ENCODE assay signal across 9 cellular contexts in genomic region chr20:38433304-38433972, GRCh38. TPM values are rescaled to one million over a fixed set of nuclear protein-coding genes. Genes with fewer than 3 reads are reported as not detected.
DNase-seq lines count a peak whose midpoint lies in the region; ATAC-seq, FAIRE-seq and TF ChIP-seq lines count a peak whose summit lies in the region.
"Had no signal": no experiment of that assay in that cellular context is flagged by ENCODE, and none has a peak within 500 bp of the region (broad histone marks: within the 10 kb centered on the region; RNA-seq: fewer than 3 reads in every experiment).

No MANE protein-coding gene starts in this region.

- no peak for DNase-seq in AG09309 (ENCODE audit: low read depth)
- no peak for DNase-seq in HTR-8/SVneo (ENCODE audit: insufficient read length, low spot score)
- no peak for DNase-seq in GM12878 (ENCODE audit: low read depth, low spot score)
- DNase-seq in mesendoderm = no peak
- DNase-seq in cerebellar nuclear complex (lab: John Stamatoyannopoulos, UW) = no peak
- no peak for DNase-seq in activated CD8-positive, alpha-beta memory T cell treated with anti-CD3 and anti-CD28 coated beads, Interleukin-2, amount 50 U/mL, for 48 hours

- H2BK120ac ChIP-seq in mesendoderm (ENCODE audit: low read depth, low read length) = no peak overlapping the region

- H4K5ac ChIP-seq in mesendoderm (ENCODE audit: low read length) = no peak overlapping the region

- SMC1A ChIA-PET in GM12878 (lab: Charles Lee; ENCODE audit: uncharacterized antibody, unreplicated experiment) = interaction anchor here (1.9 to 3.1 kb wide), 3 partner anchors 9 to 39 kb away, joined by 9 to 27 read pairs (median 11); partner anchors contain the start of gene RALGAPB

- in situ Hi-C loops in GM12878 (cut with MboI) = no loop called here

- no peak overlapping the region for H2AFZ ChIP-seq in GM12878 (ENCODE audit: control insufficient read depth, low read depth, low read length)

- CTCF ChIA-PET in GM12878 (lab: Yijun Ruan, JAX) = interaction anchor here (0.7 to 6.1 kb wide), 8 partner anchors 8 to 616 kb away, joined by 3 to 112 read pairs (median 6); partner anchors contain the start of gene RALGAPB

- no peak for TF ChIP-seq RAD21 in GM12878 (IDR thresholded peaks at IDR 0.05; ENCODE audit: insufficient read depth, low read depth, low read length)

- no peak overlapping the region for H4K8ac ChIP-seq in mesendoderm (ENCODE audit: low read depth, low read length)

- H3K9me3 ChIP-seq in GM12878 (replicated peaks; ENCODE audit: control insufficient read depth, insufficient read depth, low read length) = no peaks in the 10 kb centered on the region

- H3K27me3 ChIP-seq in GM12878 (replicated peaks in 1 of 2; ENCODE audit: control insufficient read depth in 2 of 2, insufficient read depth in 2 of 2, low read length in 1 of 2) = no peaks in the 10 kb centered on the region
- no peaks in the 10 kb centered on the region for H3K27me3 ChIP-seq in mesendoderm (ENCODE audit: insufficient read depth, low read length, poor library complexity)

- H2BK5ac ChIP-seq in mesendoderm (ENCODE audit: low read length) = no peak overlapping the region

- TF ChIP-seq CTCF in AG09309 (IDR thresholded peaks at IDR 0.05; ENCODE audit: control insufficient read depth, insufficient read depth, low read depth, low read length, missing control alignments) (no peak), GM12878 (IDR thresholded peaks at IDR 0.05 in 2 of 3, conservative IDR thresholded peaks at IDR 0.05 in 1 of 3; ENCODE audit: control insufficient read depth in 2 of 3, extremely low read depth in 1 of 3, insufficient read depth in 1 of 3, low read depth in 3 of 3, low read length in 3 of 3) (no peak)

- peak overlapping the region; percentile 87 for H3K4me2 ChIP-seq in GM12878 (ENCODE audit: control insufficient read depth, insufficient read depth)
- H3K4me2 ChIP-seq in mesendoderm (ENCODE audit: low read length) = peak overlapping the region; percentile 27

- peaks cover 26% of the 10 kb centered on the region for H4K20me1 ChIP-seq in GM12878 (ENCODE audit: control insufficient read depth, insufficient read depth)

- TF ChIP-seq EP300 in GM12878 (IDR thresholded peaks at IDR 0.05; ENCODE audit: borderline replicate concordance in 1 of 2, control insufficient read depth in 1 of 2, low read depth in 2 of 2, low read length in 2 of 2) = no peak

- peak overlapping the region; percentile 83 for H3K4me3 ChIP-seq in AG09309 (ENCODE audit: control insufficient read depth, low read depth, low read length)
- H3K4me3 ChIP-seq in GM12878 = peak overlapping the region; percentile 93
- H3K4me3 ChIP-seq in mesendoderm (ENCODE audit: low read length) = peak overlapping the region; percentile 99

- TF ChIP-seq POLR2A in GM12878 (IDR thresholded peaks at IDR 0.05; ENCODE audit: low read depth, low read length) = peak; percentile 14; the same call in 1 of the 2 replicates

- H3K23ac ChIP-seq in mesendoderm (ENCODE audit: low read length) = peak overlapping the region; percentile 70

- H3K27ac ChIP-seq in GM12878 (ENCODE audit: control insufficient read depth, insufficient read depth) (peak overlapping the region; percentile 77), mesendoderm (ENCODE audit: low read depth, low read length) (no peak overlapping the region)

- H3K79me2 ChIP-seq in GM12878 (ENCODE audit: control insufficient read depth, insufficient read depth, low read length) (peaks cover 61% of the 10 kb centered on the region), mesendoderm (ENCODE audit: control insufficient read depth, insufficient read depth, low read length) (peaks cover 61% of the 10 kb centered on the region)

- no peak overlapping the region for H3K18ac ChIP-seq in mesendoderm (ENCODE audit: low read length)

- no peak overlapping the region for H2BK15ac ChIP-seq in mesendoderm (replicated peaks; ENCODE audit: low read depth)

- H2AK5ac ChIP-seq in mesendoderm (ENCODE audit: low read length) = no peak overlapping the region

- peaks cover 29% of the 10 kb centered on the region for H3K79me1 ChIP-seq in mesendoderm (ENCODE audit: low read length)

- peak overlapping the region; percentile 96 for H3K9ac ChIP-seq in GM12878 (ENCODE audit: control insufficient read depth, insufficient read depth, low read length)
- peak overlapping the region; percentile 98 for H3K9ac ChIP-seq in mesendoderm (ENCODE audit: low read length)

- intact Hi-C loops in GM12878 (cut with micrococcal nuclease; ENCODE audit: unreplicated experiment) = no loop called here

- H3K4me1 ChIP-seq in GM12878 (ENCODE audit: control insufficient read depth, insufficient read depth, low read length) (peaks cover 7% of the 10 kb centered on the region), mesendoderm (ENCODE audit: control insufficient read depth, low read depth, low read length) (peaks cover 7% of the 10 kb centered on the region)

- BruUV-seq in GM12878 (replicated peaks; lab: Mats Ljungman, UMichigan) = no TSS peak

- POLR2A ChIA-PET in GM12878 (lab: Charles Lee) = interaction anchor here (1.0 to 3.1 kb wide), 4 partner anchors 14 to 40 kb away, joined by 3 to 45 read pairs (median 4); partner anchors contain the start of gene RALGAPB

- RAD21 ChIA-PET in GM12878 (lab: Charles Lee; ENCODE audit: unreplicated experiment) = interaction anchor here (1.1 kb wide), 1 partner anchor 25 kb away, joined by 3 read pairs; no protein-coding TSS in a partner anchor

- no peak overlapping the region for H3K4ac ChIP-seq in mesendoderm (ENCODE audit: low read depth, low read length)

- peak; percentile 20 for FAIRE-seq in HTR-8/SVneo (lab: Jason Lieb, UNC)
- FAIRE-seq in GM12878 (lab: Jason Lieb, UNC) = no peak
- FAIRE-seq: TTC549 had no signal

- ATAC-seq in GM12878 = no peak; the same call in 2 of the 3 replicates
- no peak for ATAC-seq in GM21786 (IDR thresholded peaks at IDR 0.05; ENCODE audit: unreplicated experiment)
- no peak for ATAC-seq in HG03520 (IDR thresholded peaks at IDR 0.05; ENCODE audit: unreplicated experiment)

- H3K36me3 ChIP-seq in GM12878 (ENCODE audit: control insufficient read depth in 2 of 2, insufficient read depth in 2 of 2, low read length in 1 of 2) (peaks cover 25 to 38% of the 10 kb centered on the region in 2 experiments), mesendoderm (ENCODE audit: control insufficient read depth, insufficient read depth, low read length) (peaks cover 32% of the 10 kb centered on the region)

- H3K56ac ChIP-seq in mesendoderm (ENCODE audit: low read length) = peak overlapping the region; percentile 99

- 32% methylated on average over 9 of the region's 9 CpGs for WGBS in GM12878 (ENCODE audit: insufficient coverage, insufficient replicate concordance, low lambda C conversion rate, missing lambda C conversion rate)
- no CpG with 5 or more reads among the region's 9 CpGs for WGBS in mesendoderm (ENCODE audit: extremely low coverage, insufficient coverage, low lambda C conversion rate)

TF ChIP-seq in GM12878, 131 proteins besides CTCF, POLR2A, EP300 and RAD21 (continues in another document):
- no peak for TF ChIP-seq RBBP5 (conservative IDR thresholded peaks at IDR 0.05)

RNA-seq across cellular contexts. Expression of gene SNHG17, which starts 1.7 kb away (rescaled TPM):
- 90.9 and 103 TPM in 2 replicates for total RNA-seq in GM12878 (2013; cell fraction: nucleolus; rRNA removed)
- 22.9 and 24.4 TPM in 2 replicates for total RNA-seq in GM12878 (2014; rRNA removed)
- 22.9 and 23.9 TPM in 2 replicates for total RNA-seq in GM12878 (2014; rRNA removed; fragmentation: Illumina TruSeq; extraction: Trizol)
- 50.3 and 63.0 TPM in 2 replicates for total RNA-seq in GM12878 (2021)
- polyA plus RNA-seq in GM12878 (2011; ENCODE audit: low read depth) = 40.8 TPM
- polyA plus RNA-seq in GM12878 (2011; rRNA removed) = 23.5 and 33.9 TPM in 2 replicates
- polyA plus RNA-seq in GM12878 (2011; cell fraction: cytosol; rRNA removed) = 35.0 and 37.2 TPM in 2 replicates
- polyA plus RNA-seq in GM12878 (2011; cell fraction: nucleus; rRNA removed) = 118 and 158 TPM in 2 replicates
- polyA plus RNA-seq in GM12878 (2012) = 34.9 and 66.5 TPM in 2 replicates
- polyA plus RNA-seq in GM12878 (2014; fragmentation: Illumina TruSeq; extraction: Trizol) = 15.3 and 20.8 TPM in 2 replicates
- 10 to 100 TPM; 25.6 to 33.9 TPM for polyA plus RNA-seq in GM12878 (2014; fragmentation: Nextera tagmentation; extraction: Ambion mirVana)
- polyA plus RNA-seq in GM12878 (2014; rRNA removed) = 62.2 and 69.4 TPM in 2 replicates
- 10 to 100 TPM; 45.8 to 47.3 TPM for polyA plus RNA-seq in GM12878 (2016; fragmentation: Nextera tagmentation; extraction: Ambion mirVana)
- 47.5 and 62.1 TPM in 2 replicates for polyA minus RNA-seq in GM12878 (2011; rRNA and poly(A)+ RNA removed)
- 25.0 and 26.2 TPM in 2 replicates for polyA minus RNA-seq in GM12878 (2011; cell fraction: cytosol; rRNA and poly(A)+ RNA removed)
- polyA minus RNA-seq in GM12878 (2011; cell fraction: nucleus; rRNA and poly(A)+ RNA removed) = 43.6 and 75.0 TPM in 2 replicates
- polyA plus RNA-seq in mesendoderm (2013, experiment 1 of 2) = 95.2 TPM
- polyA plus RNA-seq in mesendoderm (2013, experiment 2 of 2) = 92.0 TPM

RNA-seq across cellular contexts. Expression of gene RALGAPB, which starts 39.2 kb away (rescaled TPM):
- total RNA-seq in GM12878 (2013; cell fraction: nucleolus; rRNA removed) = 99.4 and 101 TPM in 2 replicates
- 17.9 and 20.8 TPM in 2 replicates for total RNA-seq in GM12878 (2014; rRNA removed)
- 17.3 and 17.6 TPM in 2 replicates for total RNA-seq in GM12878 (2014; rRNA removed; fragmentation: Illumina TruSeq; extraction: Trizol)
- total RNA-seq in GM12878 (2021) = 19.6 and 21.4 TPM in 2 replicates
- polyA plus RNA-seq in GM12878 (2011; ENCODE audit: low read depth) = 7.9 TPM
- 18.1 and 19.4 TPM in 2 replicates for polyA plus RNA-seq in GM12878 (2011; rRNA removed)
- polyA plus RNA-seq in GM12878 (2011; cell fraction: cytosol; rRNA removed) = 7.3 and 10.0 TPM in 2 replicates
- polyA plus RNA-seq in GM12878 (2011; cell fraction: nucleus; rRNA removed) = 38.5 and 40.8 TPM in 2 replicates
- 10.6 and 11.1 TPM in 2 replicates for polyA plus RNA-seq in GM12878 (2012)
- 23.2 and 30.7 TPM in 2 replicates for polyA plus RNA-seq in GM12878 (2014; fragmentation: Illumina TruSeq; extraction: Trizol)
- polyA plus RNA-seq in GM12878 (2014; fragmentation: Nextera tagmentation; extraction: Ambion mirVana) = 1 to 10 TPM; 3.7 to 4.2 TPM
- 13.6 and 14.9 TPM in 2 replicates for polyA plus RNA-seq in GM12878 (2014; rRNA removed)
- 10 to 100 TPM; 11.5 to 11.7 TPM for polyA plus RNA-seq in GM12878 (2016; fragmentation: Nextera tagmentation; extraction: Ambion mirVana)
- 32.5 and 34.1 TPM in 2 replicates for polyA minus RNA-seq in GM12878 (2011; rRNA and poly(A)+ RNA removed)
- polyA minus RNA-seq in GM12878 (2011; cell fraction: cytosol; rRNA and poly(A)+ RNA removed) = 8.6 and 12.2 TPM in 2 replicates
- polyA minus RNA-seq in GM12878 (2011; cell fraction: nucleus; rRNA and poly(A)+ RNA removed) = 34.8 and 45.2 TPM in 2 replicates
- 18.1 TPM for polyA plus RNA-seq in mesendoderm (2013, experiment 1 of 2)
- 18.0 TPM for polyA plus RNA-seq in mesendoderm (2013, experiment 2 of 2)
